In the genomic region with DNA sequence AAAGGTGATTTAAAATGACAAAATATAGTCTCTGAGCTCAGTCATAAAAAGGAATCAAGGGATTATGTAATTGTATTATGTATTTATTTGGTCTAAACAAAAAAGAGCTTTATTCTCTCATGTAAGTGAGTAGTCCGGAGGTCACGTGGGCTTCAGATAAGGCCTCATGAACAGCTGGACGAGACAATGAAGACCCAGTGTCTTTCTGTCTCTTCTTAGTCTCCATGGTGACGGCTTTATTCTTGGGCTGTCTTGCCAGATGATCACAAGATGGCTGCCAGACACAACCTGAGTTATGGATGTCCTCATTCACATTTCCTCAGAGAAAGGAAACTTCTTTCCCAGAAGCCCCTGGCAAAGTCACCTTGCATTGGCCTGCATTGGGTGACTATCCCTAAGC, we compare ENCODE assay signal across 1 cellular context.
TF ChIP-seq lines count a peak whose summit lies in the region.

No MANE protein-coding gene starts in this region.

TF ChIP-seq in GM23338, 12 proteins besides CTCF, POLR2A, EP300 and RAD21 (continued from another document):
- TF ChIP-seq, protein P1, sequence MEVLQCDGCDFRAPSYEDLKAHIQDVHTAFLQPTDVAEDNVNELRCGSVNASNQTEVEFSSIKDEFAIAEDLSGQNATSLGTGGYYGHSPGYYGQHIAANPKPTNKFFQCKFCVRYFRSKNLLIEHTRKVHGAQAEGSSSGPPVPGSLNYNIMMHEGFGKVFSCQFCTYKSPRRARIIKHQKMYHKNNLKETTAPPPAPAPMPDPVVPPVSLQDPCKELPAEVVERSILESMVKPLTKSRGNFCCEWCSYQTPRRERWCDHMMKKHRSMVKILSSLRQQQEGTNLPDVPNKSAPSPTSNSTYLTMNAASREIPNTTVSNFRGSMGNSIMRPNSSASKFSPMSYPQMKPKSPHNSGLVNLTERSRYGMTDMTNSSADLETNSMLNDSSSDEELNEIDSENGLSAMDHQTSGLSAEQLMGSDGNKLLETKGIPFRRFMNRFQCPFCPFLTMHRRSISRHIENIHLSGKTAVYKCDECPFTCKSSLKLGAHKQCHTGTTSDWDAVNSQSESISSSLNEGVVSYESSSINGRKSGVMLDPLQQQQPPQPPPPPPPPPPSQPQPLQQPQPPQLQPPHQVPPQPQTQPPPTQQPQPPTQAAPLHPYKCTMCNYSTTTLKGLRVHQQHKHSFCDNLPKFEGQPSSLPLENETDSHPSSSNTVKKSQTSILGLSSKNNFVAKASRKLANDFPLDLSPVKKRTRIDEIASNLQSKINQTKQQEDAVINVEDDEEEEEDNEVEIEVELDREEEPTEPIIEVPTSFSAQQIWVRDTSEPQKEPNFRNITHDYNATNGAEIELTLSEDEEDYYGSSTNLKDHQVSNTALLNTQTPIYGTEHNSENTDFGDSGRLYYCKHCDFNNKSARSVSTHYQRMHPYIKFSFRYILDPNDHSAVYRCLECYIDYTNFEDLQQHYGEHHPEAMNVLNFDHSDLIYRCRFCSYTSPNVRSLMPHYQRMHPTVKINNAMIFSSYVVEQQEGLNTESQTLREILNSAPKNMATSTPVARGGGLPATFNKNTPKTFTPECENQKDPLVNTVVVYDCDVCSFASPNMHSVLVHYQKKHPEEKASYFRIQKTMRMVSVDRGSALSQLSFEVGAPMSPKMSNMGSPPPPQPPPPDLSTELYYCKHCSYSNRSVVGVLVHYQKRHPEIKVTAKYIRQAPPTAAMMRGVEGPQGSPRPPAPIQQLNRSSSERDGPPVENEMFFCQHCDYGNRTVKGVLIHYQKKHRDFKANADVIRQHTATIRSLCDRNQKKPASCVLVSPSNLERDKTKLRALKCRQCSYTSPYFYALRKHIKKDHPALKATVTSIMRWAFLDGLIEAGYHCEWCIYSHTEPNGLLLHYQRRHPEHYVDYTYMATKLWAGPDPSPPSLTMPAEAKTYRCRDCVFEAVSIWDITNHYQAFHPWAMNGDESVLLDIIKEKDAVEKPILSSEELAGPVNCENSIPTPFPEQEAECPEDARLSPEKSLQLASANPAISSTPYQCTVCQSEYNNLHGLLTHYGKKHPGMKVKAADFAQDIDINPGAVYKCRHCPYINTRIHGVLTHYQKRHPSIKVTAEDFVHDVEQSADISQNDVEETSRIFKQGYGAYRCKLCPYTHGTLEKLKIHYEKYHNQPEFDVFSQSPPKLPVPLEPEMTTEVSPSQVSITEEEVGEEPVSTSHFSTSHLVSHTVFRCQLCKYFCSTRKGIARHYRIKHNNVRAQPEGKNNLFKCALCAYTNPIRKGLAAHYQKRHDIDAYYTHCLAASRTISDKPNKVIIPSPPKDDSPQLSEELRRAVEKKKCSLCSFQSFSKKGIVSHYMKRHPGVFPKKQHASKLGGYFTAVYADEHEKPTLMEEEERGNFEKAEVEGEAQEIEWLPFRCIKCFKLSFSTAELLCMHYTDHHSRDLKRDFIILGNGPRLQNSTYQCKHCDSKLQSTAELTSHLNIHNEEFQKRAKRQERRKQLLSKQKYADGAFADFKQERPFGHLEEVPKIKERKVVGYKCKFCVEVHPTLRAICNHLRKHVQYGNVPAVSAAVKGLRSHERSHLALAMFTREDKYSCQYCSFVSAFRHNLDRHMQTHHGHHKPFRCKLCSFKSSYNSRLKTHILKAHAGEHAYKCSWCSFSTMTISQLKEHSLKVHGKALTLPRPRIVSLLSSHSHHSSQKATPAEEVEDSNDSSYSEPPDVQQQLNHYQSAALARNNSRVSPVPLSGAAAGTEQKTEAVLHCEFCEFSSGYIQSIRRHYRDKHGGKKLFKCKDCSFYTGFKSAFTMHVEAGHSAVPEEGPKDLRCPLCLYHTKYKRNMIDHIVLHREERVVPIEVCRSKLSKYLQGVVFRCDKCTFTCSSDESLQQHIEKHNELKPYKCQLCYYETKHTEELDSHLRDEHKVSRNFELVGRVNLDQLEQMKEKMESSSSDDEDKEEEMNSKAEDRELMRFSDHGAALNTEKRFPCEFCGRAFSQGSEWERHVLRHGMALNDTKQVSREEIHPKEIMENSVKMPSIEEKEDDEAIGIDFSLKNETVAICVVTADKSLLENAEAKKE (CRISPR knock-in tag; IDR thresholded peaks at IDR 0.05), result no peak
- TF ChIP-seq EZH2 (IDR thresholded peaks at IDR 0.05; ENCODE audit: low read depth, unreplicated experiment), result no peak
- TF ChIP-seq POLR2AphosphoS5 (IDR thresholded peaks at IDR 0.05; ENCODE audit: low read depth), result no peak
- no peak for TF ChIP-seq NANOG (IDR thresholded peaks at IDR 0.05; ENCODE audit: borderline replicate concordance)
- TF ChIP-seq EZH2phosphoT487 (IDR thresholded peaks at IDR 0.05; ENCODE audit: unreplicated experiment), result no peak
- no peak for TF ChIP-seq JUNB (IDR thresholded peaks at IDR 0.05; ENCODE audit: unreplicated experiment)
- TF ChIP-seq, protein P2, sequence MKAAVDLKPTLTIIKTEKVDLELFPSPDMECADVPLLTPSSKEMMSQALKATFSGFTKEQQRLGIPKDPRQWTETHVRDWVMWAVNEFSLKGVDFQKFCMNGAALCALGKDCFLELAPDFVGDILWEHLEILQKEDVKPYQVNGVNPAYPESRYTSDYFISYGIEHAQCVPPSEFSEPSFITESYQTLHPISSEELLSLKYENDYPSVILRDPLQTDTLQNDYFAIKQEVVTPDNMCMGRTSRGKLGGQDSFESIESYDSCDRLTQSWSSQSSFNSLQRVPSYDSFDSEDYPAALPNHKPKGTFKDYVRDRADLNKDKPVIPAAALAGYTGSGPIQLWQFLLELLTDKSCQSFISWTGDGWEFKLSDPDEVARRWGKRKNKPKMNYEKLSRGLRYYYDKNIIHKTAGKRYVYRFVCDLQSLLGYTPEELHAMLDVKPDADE (IDR thresholded peaks at IDR 0.05), result no peak
- no peak for TF ChIP-seq ZNF114 (CRISPR knock-in tag; IDR thresholded peaks at IDR 0.05)
